12 cellular contexts compared by ENCODE assay signal in the genomic region with DNA sequence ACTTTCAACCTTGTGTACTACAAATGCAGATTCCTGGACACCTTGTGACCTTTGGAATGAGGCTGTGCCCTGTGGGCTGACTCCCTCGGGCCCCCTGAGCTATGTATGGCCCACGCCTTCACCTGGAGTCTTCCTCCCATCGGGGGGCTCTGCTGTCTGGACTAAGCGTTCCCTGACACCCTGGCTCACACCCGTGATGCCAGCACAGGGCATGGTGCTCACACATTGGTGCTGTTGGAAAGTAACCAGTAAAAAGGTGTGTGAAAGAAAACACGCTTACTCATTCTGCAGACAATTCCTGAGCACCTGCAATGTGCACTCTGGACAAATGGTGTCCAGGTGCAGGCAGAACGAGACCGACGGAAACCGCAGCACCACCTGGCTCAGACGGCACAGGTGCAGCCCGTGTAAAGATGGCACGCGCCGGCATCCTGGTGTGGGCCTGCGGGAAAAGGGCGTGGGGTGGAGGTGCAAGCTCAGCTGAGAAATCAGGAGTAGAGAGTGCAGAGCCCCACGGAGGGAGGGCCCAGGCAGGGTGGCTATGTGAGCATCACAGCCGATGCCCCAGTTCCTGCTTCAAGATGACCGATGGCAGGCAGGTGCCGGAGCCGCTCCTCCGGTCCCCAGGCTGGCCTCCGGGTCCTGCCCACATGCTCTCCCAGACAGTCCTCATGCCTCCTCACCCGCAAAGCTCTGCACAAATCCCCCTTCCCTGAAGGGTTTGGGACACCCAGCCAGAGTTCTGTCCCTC. TPM values are rescaled to one million over a fixed set of nuclear protein-coding genes. Genes with fewer than 3 reads are reported as not detected.
A peak's percentile ranks its signal among the peaks of the same experiment; 100 is the strongest.
DNase-seq lines count a peak whose midpoint lies in the region; ATAC-seq and TF ChIP-seq lines count a peak whose summit lies in the region.
"Had no signal": no experiment of that assay in that cellular context is flagged by ENCODE, and none has a peak within 500 bp of the region (broad histone marks: within the 10 kb centered on the region; RNA-seq: fewer than 3 reads in every experiment).

No MANE protein-coding gene starts in this region.

- no peak overlapping the region for H3K27ac Mint-ChIP-seq in activated naive CD8-positive, alpha-beta T cell treated with anti-CD3 and anti-CD28 coated beads, Interleukin-2, amount 50 U/mL, for 24 hours

- no peak overlapping the region for H4K8ac ChIP-seq in mesenchymal stem cell (ENCODE audit: low read length)

- no peak overlapping the region for H3K4ac ChIP-seq in mesenchymal stem cell (ENCODE audit: low read depth in 1 of 2, low read length in 2 of 2)

- H2AFZ ChIP-seq in mesenchymal stem cell (ENCODE audit: low read depth, low read length) = no peak overlapping the region

- peak; percentile 49 for DNase-seq in activated CD8-positive, alpha-beta memory T cell treated with anti-CD3 and anti-CD28 coated beads for 24 hours
- no peak for DNase-seq in activated CD8-positive, alpha-beta memory T cell treated with anti-CD3 and anti-CD28 coated beads, Interleukin-2, amount 50 U/mL, for 48 hours
- DNase-seq in activated naive CD8-positive, alpha-beta T cell treated with anti-CD3 and anti-CD28 coated beads, Interleukin-2, amount 50 U/mL, for 24 hours = peak; percentile 0
- no peak for DNase-seq in mesenchymal stem cell
- DNase-seq in upper lobe of left lung = peak; percentile 20 to 58
- DNase-seq in SIG-M5 treated with dmso at 0.1 percent for 504 hours (lab: John Stamatoyannopoulos, UW; ENCODE audit: unreplicated experiment) = no peak
- DNase-seq: GOT3; stimulated activated naive CD4-positive, alpha-beta T cell had no signal

- peaks cover 6% of the 10 kb centered on the region for H3K36me3 Mint-ChIP-seq in activated naive CD8-positive, alpha-beta T cell treated with anti-CD3 and anti-CD28 coated beads, Interleukin-2, amount 50 U/mL, for 24 hours (ENCODE audit: low read depth)

- no peaks in the 10 kb centered on the region for H3K9me3 ChIP-seq in mesenchymal stem cell (ENCODE audit: control insufficient read depth, low read length)
- no peaks in the 10 kb centered on the region for H3K9me3 ChIP-seq in upper lobe of left lung
- H3K9me3 ChIP-seq: BLaER1 treated with 17β-estradiol and CSF1 and Interleukin-3, amounts not matched to agents 10 nM and 100 nM had no signal

- no peak overlapping the region for H3K27ac ChIP-seq in mesenchymal stem cell (ENCODE audit: low read length, poor library complexity, severe bottlenecking)
- H3K27ac ChIP-seq in upper lobe of left lung = peak overlapping the region in 2 of 4 donors; percentile 49 to 96
- H3K27ac ChIP-seq: BLaER1 treated with 17β-estradiol and CSF1 and Interleukin-3, amounts not matched to agents 10 nM and 100 nM had no signal

- H3K27me3 Mint-ChIP-seq in activated naive CD8-positive, alpha-beta T cell treated with anti-CD3 and anti-CD28 coated beads, Interleukin-2, amount 50 U/mL, for 24 hours = no peaks in the 10 kb centered on the region

- H3K4me1 Mint-ChIP-seq in activated naive CD8-positive, alpha-beta T cell treated with anti-CD3 and anti-CD28 coated beads, Interleukin-2, amount 50 U/mL, for 24 hours = peaks cover 18% of the 10 kb centered on the region

- no peak for TF ChIP-seq EP300 in upper lobe of left lung (IDR thresholded peaks at IDR 0.05)

- no peak overlapping the region for H3K9ac ChIP-seq in mesenchymal stem cell (ENCODE audit: low read length)

- ATAC-seq in activated naive CD8-positive, alpha-beta T cell treated with anti-CD3 and anti-CD28 coated beads, Interleukin-2, amount 50 U/mL, for 24 hours = no peak
- ATAC-seq in upper lobe of left lung (ENCODE audit: low FRiP score in 2 of 2) = no peak
- ATAC-seq in HG03097 (IDR thresholded peaks at IDR 0.05; ENCODE audit: low FRiP score, unreplicated experiment) = no peak
- no peak for ATAC-seq in HG02610 (IDR thresholded peaks at IDR 0.05; ENCODE audit: unreplicated experiment)

- H3K4me3 Mint-ChIP-seq in activated naive CD8-positive, alpha-beta T cell treated with anti-CD3 and anti-CD28 coated beads, Interleukin-2, amount 50 U/mL, for 24 hours = no peak overlapping the region

- 96% methylated on average over 25 of the region's 25 CpGs for WGBS in mesenchymal stem cell
- 88 to 89% methylated on average over 21 to 25 of the region's 25 CpGs for WGBS in upper lobe of left lung, 2 donors

- peaks cover 58% of the 10 kb centered on the region for H3K79me1 ChIP-seq in mesenchymal stem cell (replicated peaks; ENCODE audit: low read length, poor library complexity, severe bottlenecking)

- no peak overlapping the region for H2BK15ac ChIP-seq in mesenchymal stem cell (ENCODE audit: low read depth, poor library complexity, severe bottlenecking)

- TF ChIP-seq POLR2A in upper lobe of left lung (IDR thresholded peaks at IDR 0.05) = no peak

- H3K4me1 ChIP-seq in mesenchymal stem cell (ENCODE audit: control insufficient read depth, insufficient read depth, low read depth, low read length) = peaks cover 46% of the 10 kb centered on the region
- peaks cover 27 to 75% (median 52%) of the 10 kb centered on the region in 4 donors for H3K4me1 ChIP-seq in upper lobe of left lung

- peaks cover 43 to 73% of the 10 kb centered on the region in 2 experiments for H3K36me3 ChIP-seq in mesenchymal stem cell (ENCODE audit: control insufficient read depth in 1 of 2, insufficient read depth in 2 of 2, low read depth in 1 of 2, low read length in 2 of 2)
- peaks cover 3 to 74% (median 39%) of the 10 kb centered on the region in 4 donors for H3K36me3 ChIP-seq in upper lobe of left lung

- H3K27me3 ChIP-seq in mesenchymal stem cell (ENCODE audit: control insufficient read depth in 1 of 2, insufficient read depth in 1 of 2, low read length in 2 of 2) = no peaks in the 10 kb centered on the region
- H3K27me3 ChIP-seq in upper lobe of left lung = no peaks in the 10 kb centered on the region
- H3K27me3 ChIP-seq: BLaER1 treated with 17β-estradiol and CSF1 and Interleukin-3, amounts not matched to agents 10 nM and 100 nM had no signal

- no peak overlapping the region for H2BK12ac ChIP-seq in mesenchymal stem cell (ENCODE audit: low read length in 2 of 2)

- no peak overlapping the region for H3K4me2 ChIP-seq in mesenchymal stem cell (ENCODE audit: low read length, poor library complexity, severe bottlenecking)
- H3K4me2 ChIP-seq: smooth muscle cell had no signal

- no peaks in the 10 kb centered on the region for H3K9me3 Mint-ChIP-seq in activated naive CD8-positive, alpha-beta T cell treated with anti-CD3 and anti-CD28 coated beads, Interleukin-2, amount 50 U/mL, for 24 hours

- H3K14ac ChIP-seq in mesenchymal stem cell (ENCODE audit: low read length in 2 of 2) = no peak overlapping the region

- H2BK120ac ChIP-seq in mesenchymal stem cell (ENCODE audit: low read depth, low read length) = no peak overlapping the region

- no peak overlapping the region for H2AK5ac ChIP-seq in mesenchymal stem cell (ENCODE audit: low read length, severe bottlenecking)

- H3K4me3 ChIP-seq in mesenchymal stem cell (ENCODE audit: insufficient read depth in 1 of 2, low read depth in 1 of 2, low read length in 2 of 2) = no peak overlapping the region
- no peak overlapping the region for H3K4me3 ChIP-seq in upper lobe of left lung
- H3K4me3 ChIP-seq: BLaER1 treated with 17β-estradiol and CSF1 and Interleukin-3, amounts not matched to agents 10 nM and 100 nM; smooth muscle cell had no signal

- no peak overlapping the region for H2BK5ac ChIP-seq in mesenchymal stem cell (ENCODE audit: low read depth, low read length, poor library complexity, severe bottlenecking)

- H3K23ac ChIP-seq in mesenchymal stem cell (ENCODE audit: low read length in 2 of 2) = no peak overlapping the region

- peak overlapping the region; percentile 22 for H4K91ac ChIP-seq in mesenchymal stem cell (ENCODE audit: low read length)

- no peak overlapping the region for H3K18ac ChIP-seq in mesenchymal stem cell (ENCODE audit: low read depth in 1 of 2, low read length in 2 of 2)

- no peak for TF ChIP-seq CTCF in upper lobe of left lung (IDR thresholded peaks at IDR 0.05)

RNA-seq across cellular contexts. Expression of gene LPCAT1, which starts 11.0 kb away (rescaled TPM):
- polyA plus RNA-seq in mesenchymal stem cell (2013, experiment 1 of 2) = 32.9 TPM
- polyA plus RNA-seq in mesenchymal stem cell (2013, experiment 2 of 2) = 33.5 TPM
- total RNA-seq in upper lobe of left lung = 100 to 1,000 TPM; 403 to 922 (median 538) TPM

Comparison
In these comparisons a context has a peak if more than half of its experiments do, and no peak if none do; other contexts are left out.
1. DNase-seq: peak in activated CD8-positive, alpha-beta memory T cell treated with anti-CD3 and anti-CD28 coated beads for 24 hours (single experiment), activated naive CD8-positive, alpha-beta T cell treated with anti-CD3 and anti-CD28 coated beads, Interleukin-2, amount 50 U/mL, for 24 hours (single experiment) and upper lobe of left lung (2 of 2); none in activated CD8-positive, alpha-beta memory T cell treated with anti-CD3 and anti-CD28 coated beads, Interleukin-2, amount 50 U/mL, for 48 hours (single experiment), mesenchymal stem cell (single experiment) and SIG-M5 treated with dmso at 0.1 percent for 504 hours (single experiment).